Comparison of ENCODE assay signal across 23 cellular contexts in genomic region chr4:186749611-186750281, GRCh38. TPM values are rescaled to one million over a fixed set of nuclear protein-coding genes. Genes with fewer than 3 reads are reported as not detected.
"Had no signal": no experiment of that assay in that cellular context is flagged by ENCODE, and none has a peak within 500 bp of the region (broad histone marks: within the 10 kb centered on the region; RNA-seq: fewer than 3 reads in every experiment).

No MANE protein-coding gene starts in this region.

- DNase-seq: activated CD4-positive, alpha-beta T cell treated with anti-CD3 and anti-CD28 coated beads, Interleukin-2, amount 50 U/mL, for 4 hours; activated CD8-positive, alpha-beta memory T cell treated with anti-CD3 and anti-CD28 coated beads for 24 hours; activated CD8-positive, alpha-beta memory T cell treated with anti-CD3 and anti-CD28 coated beads, Interleukin-2, amount 50 U/mL, for 4 hours; activated naive CD4-positive, alpha-beta T cell; activated T-cell treated with anti-CD3 and anti-CD28 coated beads, Interleukin-2, amount 50 U/mL, for 24 hours; adrenal gland; brain microvascular endothelial cell; effector memory CD4-positive, alpha-beta T cell; foreskin keratinocyte; left ventricle myocardium superior; midbrain; pancreas; psoas muscle; right cardiac atrium; stimulated activated CD4-positive, alpha-beta T cell treated with anti-CD3 and anti-CD28 coated beads, Interleukin-15, amount 100 ng/mL, for 24 hours; stimulated activated CD4-positive, alpha-beta T cell treated with anti-CD3 and anti-CD28 coated beads, Interleukin-2, amount 100 ng/mL, for 48 hours; stimulated activated naive CD4-positive, alpha-beta T cell had no signal

- H3K4me2 ChIP-seq: smooth muscle cell had no signal

- H3K4me1 ChIP-seq: adrenal gland, ascending aorta, foreskin keratinocyte, pancreas, psoas muscle, vagina had no signal

- H3K27me3 ChIP-seq: adrenal gland, ascending aorta, brain microvascular endothelial cell, foreskin keratinocyte, pancreas, vagina had no signal

- H3K4me3 ChIP-seq: adrenal gland, ascending aorta, pancreas, psoas muscle, smooth muscle cell, thoracic aorta, vagina had no signal

- ATAC-seq: activated T-helper 17 cell treated with anti-CD3 and anti-CD28 coated beads, Interleukin-2, amount 50 U/mL, for 72 hours; foreskin keratinocyte; left ventricle myocardium superior; pancreas; right cardiac atrium had no signal

- H3K9me3 ChIP-seq: adrenal gland, ascending aorta, pancreas, psoas muscle, thoracic aorta, vagina had no signal

- H3K36me3 ChIP-seq: adrenal gland, ascending aorta, brain microvascular endothelial cell, pancreas, thoracic aorta, vagina had no signal

- H3K27ac ChIP-seq: adrenal gland, ascending aorta, brain microvascular endothelial cell, foreskin keratinocyte, pancreas, psoas muscle, thoracic aorta, vagina, VCaP had no signal

RNA-seq across cellular contexts. Expression of gene FAT1, which starts 26.1 kb away (rescaled TPM):
- total RNA-seq: activated T-helper 17 cell treated with anti-CD3 and anti-CD28 coated beads, Interleukin-2, amount 50 U/mL, for 72 hours had no signal
